ENCODE assay signal across 25 cellular contexts in genomic region chr7:13144622-13145021, GRCh38.
A peak's percentile ranks its signal among the peaks of the same experiment; 100 is the strongest.
DNase-seq lines count a peak whose midpoint lies in the region; ATAC-seq and TF ChIP-seq lines count a peak whose summit lies in the region.
"Had no signal": no experiment of that assay in that cellular context is flagged by ENCODE, and none has a peak within 500 bp of the region (broad histone marks: within the 10 kb centered on the region; RNA-seq: fewer than 3 reads in every experiment).

No MANE protein-coding gene starts in this region.

- H3K9ac ChIP-seq in smooth muscle cell (ENCODE audit: low read depth) = no peak overlapping the region

- 67% methylated on average over 4 of the region's 4 CpGs for WGBS in smooth muscle cell (ENCODE audit: low lambda C conversion rate)

- H3K9me3 ChIP-seq in smooth muscle cell (replicated peaks; ENCODE audit: low read depth) = no peaks in the 10 kb centered on the region
- no peaks in the 10 kb centered on the region for H3K9me3 ChIP-seq in CD8-positive, alpha-beta memory T cell (ENCODE audit: low read length)

- no peak overlapping the region for H3K4me3 Mint-ChIP-seq in brain
- no peak overlapping the region for H3K4me3 Mint-ChIP-seq in CD8-positive, alpha-beta memory T cell
- H3K4me3 Mint-ChIP-seq: activated naive CD8-positive, alpha-beta T cell treated with anti-CD3 and anti-CD28 coated beads, Interleukin-2, amount 10 ng/mL, durations not matched to agents 7 days and 5 days; endodermal cell; stimulated activated memory B cell treated with anti-CD40 and anti-IgM and Interleukin-4, amounts not matched to agents 10 μg/mL and 1 μg/mL and 100 μg/mL, for 72 hours; T-helper 17 cell; type B pancreatic cell; WTC11 had no signal

- H3K27me3 ChIP-seq in smooth muscle cell (ENCODE audit: low read depth) = no peaks in the 10 kb centered on the region
- no peaks in the 10 kb centered on the region for H3K27me3 ChIP-seq in CD8-positive, alpha-beta memory T cell (ENCODE audit: insufficient read depth, low read length, poor library complexity, severe bottlenecking)

- DNase-seq in NCI-H2107 treated with DMSO at 0.1 percent for 48 hours (lab: John Stamatoyannopoulos, UW; ENCODE audit: unreplicated experiment) = peak; percentile 42
- DNase-seq in NCI-H2107 (lab: John Stamatoyannopoulos, UW) = no peak
- DNase-seq in iris pigment epithelial cell (ENCODE audit: low read depth) = peak; percentile 55
- no peak for DNase-seq in smooth muscle cell (lab: John Stamatoyannopoulos, UW; ENCODE audit: unreplicated experiment)
- no peak for DNase-seq in CD8-positive, alpha-beta memory T cell
- DNase-seq in amniotic stem cell (lab: John Stamatoyannopoulos, UW) = no peak
- DNase-seq: 8988T; activated CD8-positive, alpha-beta memory T cell treated with anti-CD3 and anti-CD28 coated beads for 24 hours; activated naive CD8-positive, alpha-beta T cell treated with anti-CD3 and anti-CD28 coated beads, Interleukin-2, amount 10 ng/mL, durations not matched to agents 7 days and 5 days; cerebellar nuclear complex; DND-41; endodermal cell; foreskin melanocyte; MM.1S; NCI-H187; NCI-H510A; posterior cingulate gyrus; T-helper 17 cell had no signal

- peak overlapping the region; percentile 16 for H2AFZ ChIP-seq in smooth muscle cell (ENCODE audit: low read depth)

- TF ChIP-seq CTCF in brain (conservative IDR thresholded peaks at IDR 0.05) (no peak), smooth muscle cell (IDR thresholded peaks at IDR 0.05; ENCODE audit: borderline replicate concordance, insufficient read depth, poor library complexity, severe bottlenecking) (no peak)

- no peaks in the 10 kb centered on the region for H3K9me3 Mint-ChIP-seq in brain
- no peaks in the 10 kb centered on the region for H3K9me3 Mint-ChIP-seq in CD8-positive, alpha-beta memory T cell
- H3K9me3 Mint-ChIP-seq: activated naive CD8-positive, alpha-beta T cell treated with anti-CD3 and anti-CD28 coated beads, Interleukin-2, amount 10 ng/mL, durations not matched to agents 7 days and 5 days; endodermal cell; stimulated activated memory B cell treated with anti-CD40 and anti-IgM and Interleukin-4, amounts not matched to agents 10 μg/mL and 1 μg/mL and 100 μg/mL, for 72 hours; type B pancreatic cell; WTC11 had no signal

- POLR2A ChIA-PET in CD8-positive, alpha-beta memory T cell (lab: Charles Lee) = no interaction called here

- no peaks in the 10 kb centered on the region for H3K36me3 ChIP-seq in smooth muscle cell (ENCODE audit: low read depth)
- no peaks in the 10 kb centered on the region for H3K36me3 ChIP-seq in CD8-positive, alpha-beta memory T cell (ENCODE audit: insufficient read depth, low read length)

- CTCF ChIA-PET in CD8-positive, alpha-beta memory T cell (lab: Charles Lee) = no interaction called here

- peaks cover 14% of the 10 kb centered on the region for H3K4me1 Mint-ChIP-seq in brain
- H3K4me1 Mint-ChIP-seq in CD8-positive, alpha-beta memory T cell = no peaks in the 10 kb centered on the region
- H3K4me1 Mint-ChIP-seq: activated naive CD8-positive, alpha-beta T cell treated with anti-CD3 and anti-CD28 coated beads, Interleukin-2, amount 10 ng/mL, durations not matched to agents 7 days and 5 days; stimulated activated memory B cell treated with anti-CD40 and anti-IgM and Interleukin-4, amounts not matched to agents 10 μg/mL and 1 μg/mL and 100 μg/mL, for 72 hours; T-helper 17 cell; WTC11 had no signal

- H3F3A ChIP-seq in smooth muscle cell (ENCODE audit: low read depth) = no peaks in the 10 kb centered on the region

- H4K20me1 ChIP-seq in smooth muscle cell (ENCODE audit: low read depth) = no peaks in the 10 kb centered on the region

- no peaks in the 10 kb centered on the region for H3K27me3 Mint-ChIP-seq in brain
- peaks cover 0 to 2% of the 10 kb centered on the region in 2 donors for H3K27me3 Mint-ChIP-seq in CD8-positive, alpha-beta memory T cell
- H3K27me3 Mint-ChIP-seq: activated naive CD8-positive, alpha-beta T cell treated with anti-CD3 and anti-CD28 coated beads, Interleukin-2, amount 10 ng/mL, durations not matched to agents 7 days and 5 days; stimulated activated memory B cell treated with anti-CD40 and anti-IgM and Interleukin-4, amounts not matched to agents 10 μg/mL and 1 μg/mL and 100 μg/mL, for 72 hours; type B pancreatic cell had no signal

- H3K4me3 ChIP-seq in smooth muscle cell = no peak overlapping the region
- H3K4me3 ChIP-seq in CD8-positive, alpha-beta memory T cell (ENCODE audit: low read length) = no peak overlapping the region

- no peak overlapping the region for H3K27ac ChIP-seq in smooth muscle cell (ENCODE audit: low read depth)
- H3K27ac ChIP-seq in CD8-positive, alpha-beta memory T cell (ENCODE audit: low read depth, low read length) = no peak overlapping the region
- H3K27ac ChIP-seq: C4-2B had no signal

- no peak for ATAC-seq in GM18858 (IDR thresholded peaks at IDR 0.05; ENCODE audit: unreplicated experiment)
- ATAC-seq: left lobe of liver; stimulated activated memory B cell treated with anti-CD40 and anti-IgM and Interleukin-4, amounts not matched to agents 10 μg/mL and 1 μg/mL and 100 μg/mL, for 72 hours; T-helper 17 cell; WTC11 had no signal

- H3K79me2 ChIP-seq in smooth muscle cell (ENCODE audit: low read depth) = no peaks in the 10 kb centered on the region

- H3K27ac Mint-ChIP-seq in brain = peak overlapping the region in 3 of 5 experiments; percentile 14 to 25 (median 16)
- H3K27ac Mint-ChIP-seq in CD8-positive, alpha-beta memory T cell = no peak overlapping the region
- H3K27ac Mint-ChIP-seq: activated naive CD8-positive, alpha-beta T cell treated with anti-CD3 and anti-CD28 coated beads, Interleukin-2, amount 10 ng/mL, durations not matched to agents 7 days and 5 days; endodermal cell; stimulated activated memory B cell treated with anti-CD40 and anti-IgM and Interleukin-4, amounts not matched to agents 10 μg/mL and 1 μg/mL and 100 μg/mL, for 72 hours; T-helper 17 cell; type B pancreatic cell; WTC11 had no signal

- no peaks in the 10 kb centered on the region for H3K36me3 Mint-ChIP-seq in brain
- H3K36me3 Mint-ChIP-seq in CD8-positive, alpha-beta memory T cell = no peaks in the 10 kb centered on the region
- H3K36me3 Mint-ChIP-seq: activated naive CD8-positive, alpha-beta T cell treated with anti-CD3 and anti-CD28 coated beads, Interleukin-2, amount 10 ng/mL, durations not matched to agents 7 days and 5 days; stimulated activated memory B cell treated with anti-CD40 and anti-IgM and Interleukin-4, amounts not matched to agents 10 μg/mL and 1 μg/mL and 100 μg/mL, for 72 hours; type B pancreatic cell; WTC11 had no signal

- no peaks in the 10 kb centered on the region for H3K4me1 ChIP-seq in smooth muscle cell (ENCODE audit: low read depth)
- no peaks in the 10 kb centered on the region for H3K4me1 ChIP-seq in CD8-positive, alpha-beta memory T cell (ENCODE audit: insufficient read depth, low read length)

- H3K4me2 ChIP-seq in smooth muscle cell = no peak overlapping the region

Comparison
In these comparisons a context has a peak if more than half of its experiments do, and no peak if none do; other contexts are left out.
1. DNase-seq: peak in NCI-H2107 treated with DMSO at 0.1 percent for 48 hours (single experiment) and iris pigment epithelial cell (single experiment); none in NCI-H2107 (single experiment), smooth muscle cell (single experiment), CD8-positive, alpha-beta memory T cell (0 of 5) and amniotic stem cell (single experiment).
2. H3K27ac Mint-ChIP-seq: peak in brain (3 of 5); none in CD8-positive, alpha-beta memory T cell (0 of 8).